8 cellular contexts compared by ENCODE assay signal in the genomic region with DNA sequence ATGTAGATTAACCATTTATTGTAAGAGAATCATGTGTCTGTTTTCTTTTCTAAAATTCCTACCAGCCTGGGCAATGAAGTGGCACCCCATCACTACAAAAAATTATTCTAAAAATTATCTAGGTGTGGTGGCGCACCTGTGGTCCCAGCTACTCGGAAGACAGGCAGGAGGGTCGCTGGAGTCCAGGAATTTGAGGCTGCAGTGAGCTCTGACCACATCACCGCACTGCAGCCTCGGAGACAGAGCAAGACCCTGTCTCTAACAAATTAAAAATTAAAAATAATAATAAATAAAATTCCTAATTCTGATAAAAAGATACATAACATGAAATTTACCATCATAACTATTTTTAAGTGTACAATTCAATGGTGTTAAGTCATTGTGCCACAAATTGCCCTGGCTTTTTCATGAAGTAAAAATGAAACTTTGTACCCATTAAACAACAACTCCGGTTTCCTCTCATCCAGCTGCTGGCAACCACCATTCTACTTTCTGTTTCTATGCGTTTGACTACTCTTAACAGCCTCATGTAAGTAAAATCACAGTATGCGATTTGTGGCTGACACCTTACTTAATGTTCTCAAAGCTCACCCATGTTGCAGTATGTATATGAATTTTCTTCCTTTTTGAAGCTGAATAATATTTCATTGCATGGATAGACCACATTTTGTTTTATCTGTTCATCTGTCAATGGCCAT. TPM values are rescaled to one million over a fixed set of nuclear protein-coding genes. Genes with fewer than 3 reads are reported as not detected.
A peak's percentile ranks its signal among the peaks of the same experiment; 100 is the strongest.
DNase-seq lines count a peak whose midpoint lies in the region; ATAC-seq and TF ChIP-seq lines count a peak whose summit lies in the region.

No MANE protein-coding gene starts in this region.

- no peaks in the 10 kb centered on the region for H3K9me3 ChIP-seq in testis
- H3K9me3 ChIP-seq in neural progenitor cell (ENCODE audit: low read depth): no peaks in the 10 kb centered on the region

- H3F3A ChIP-seq in neural progenitor cell (ENCODE audit: low read depth): no peaks in the 10 kb centered on the region

- H3K4me3 ChIP-seq in GM08714 (ENCODE audit: low read length) (peak overlapping the region; percentile 56; the same call in 1 of the 2 replicates), testis (no peak overlapping the region), neural progenitor cell (no peak overlapping the region)

- H2AFZ ChIP-seq in neural progenitor cell (replicated peaks): no peak overlapping the region

- H3K27me3 Mint-ChIP-seq in activated naive CD4-positive, alpha-beta T cell treated with anti-CD3 and anti-CD28 coated beads, Interleukin-2, amount 50 U/mL, for 24 hours: no peaks in the 10 kb centered on the region
- H3K27me3 Mint-ChIP-seq in neural progenitor cell (ENCODE audit: insufficient read depth, low read depth): no peaks in the 10 kb centered on the region

- intact Hi-C loops in testis (cut with DNase I; ENCODE audit: low total_unique reads): no loop called here

- no peak overlapping the region for H3K9ac ChIP-seq in neural progenitor cell

- no peaks in the 10 kb centered on the region for H3K79me2 ChIP-seq in neural progenitor cell (ENCODE audit: low read depth)

- H3K4me1 ChIP-seq in testis (no peaks in the 10 kb centered on the region), neural progenitor cell (no peaks in the 10 kb centered on the region)

- no peak for TF ChIP-seq CTCF in testis (IDR thresholded peaks at IDR 0.05)
- TF ChIP-seq CTCF in neural progenitor cell (IDR thresholded peaks at IDR 0.05): no peak

- ATAC-seq in GM19463 (IDR thresholded peaks at IDR 0.05; ENCODE audit: unreplicated experiment) (peak; percentile 100), HG03342 (IDR thresholded peaks at IDR 0.05; ENCODE audit: unreplicated experiment) (peak; percentile 99)

- H3K27ac Mint-ChIP-seq in activated naive CD4-positive, alpha-beta T cell treated with anti-CD3 and anti-CD28 coated beads, Interleukin-2, amount 50 U/mL, for 24 hours: peak overlapping the region; percentile 55
- H3K27ac Mint-ChIP-seq in neural progenitor cell: no peak overlapping the region

- DNase-seq in COR-L47 (lab: John Stamatoyannopoulos, UW) (no peak), SW480 (ENCODE audit: low spot score) (no peak), testis (no peak), neural progenitor cell (ENCODE audit: low spot score) (no peak)

- H3K4me3 Mint-ChIP-seq in activated naive CD4-positive, alpha-beta T cell treated with anti-CD3 and anti-CD28 coated beads, Interleukin-2, amount 50 U/mL, for 24 hours: peak overlapping the region; percentile 74
- H3K4me3 Mint-ChIP-seq in neural progenitor cell: no peak overlapping the region

- no peak overlapping the region for H3K4me2 ChIP-seq in neural progenitor cell

- H3K36me3 Mint-ChIP-seq in activated naive CD4-positive, alpha-beta T cell treated with anti-CD3 and anti-CD28 coated beads, Interleukin-2, amount 50 U/mL, for 24 hours: no peaks in the 10 kb centered on the region
- H3K36me3 Mint-ChIP-seq in neural progenitor cell: no peaks in the 10 kb centered on the region

- no peaks in the 10 kb centered on the region for H4K20me1 ChIP-seq in neural progenitor cell (ENCODE audit: low read depth)

- H3K9me3 Mint-ChIP-seq in activated naive CD4-positive, alpha-beta T cell treated with anti-CD3 and anti-CD28 coated beads, Interleukin-2, amount 50 U/mL, for 24 hours: no peaks in the 10 kb centered on the region
- H3K9me3 Mint-ChIP-seq in neural progenitor cell: no peaks in the 10 kb centered on the region

- WGBS in testis, 2 donors: 81 to 87% methylated on average over 8 of the region's 8 CpGs

- H3K4me1 Mint-ChIP-seq in activated naive CD4-positive, alpha-beta T cell treated with anti-CD3 and anti-CD28 coated beads, Interleukin-2, amount 50 U/mL, for 24 hours: peaks cover 16% of the 10 kb centered on the region
- H3K4me1 Mint-ChIP-seq in neural progenitor cell: no peaks in the 10 kb centered on the region

- H3K27me3 ChIP-seq in testis (no peaks in the 10 kb centered on the region), neural progenitor cell (no peaks in the 10 kb centered on the region)

- TF ChIP-seq POLR2A in testis (IDR thresholded peaks at IDR 0.05): no peak

- H3K27ac ChIP-seq in testis: no peak overlapping the region
- no peak overlapping the region for H3K27ac ChIP-seq in neural progenitor cell

- H3K36me3 ChIP-seq in testis (ENCODE audit: low read depth, missing control alignments) (no peaks in the 10 kb centered on the region), neural progenitor cell (no peaks in the 10 kb centered on the region)

RNA-seq across cellular contexts. Expression of gene USP6NL, which starts 20.6 kb away (rescaled TPM):
- total RNA-seq in testis (10 to 100 TPM; 50.4 to 56.1 TPM), neural progenitor cell (ENCODE audit: low replicate concordance) (34.0 and 39.9 TPM in 2 replicates)
- 64.9 TPM for polyA plus RNA-seq in testis (ENCODE audit: insufficient read depth, low read depth, low replicate concordance)
